Comparison of ENCODE assay signal across 27 cellular contexts in the genomic region with DNA sequence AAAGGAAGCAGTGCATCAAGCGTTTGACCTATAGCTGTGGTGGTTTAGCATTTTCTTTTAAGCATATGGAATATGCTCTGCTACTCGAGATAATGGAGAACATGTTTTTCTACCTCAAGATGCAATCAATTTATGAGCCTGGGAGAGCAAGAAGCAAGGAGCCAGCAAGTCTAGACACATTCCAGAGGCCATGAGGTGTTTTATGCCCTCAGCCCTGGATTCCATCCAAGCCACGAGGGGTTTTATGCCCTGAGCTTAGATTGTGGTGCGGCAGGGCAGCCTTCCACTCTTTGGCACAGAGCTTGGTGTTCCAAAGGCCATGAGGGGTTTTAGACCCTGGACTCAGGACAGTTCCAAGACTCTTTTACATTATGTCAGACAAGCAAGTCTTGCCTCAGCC. TPM values are rescaled to one million over a fixed set of nuclear protein-coding genes. Genes with fewer than 3 reads are reported as not detected.
DNase-seq lines count a peak whose midpoint lies in the region; ATAC-seq and TF ChIP-seq lines count a peak whose summit lies in the region.
"Had no signal": no experiment of that assay in that cellular context is flagged by ENCODE, and none has a peak within 500 bp of the region (broad histone marks: within the 10 kb centered on the region; RNA-seq: fewer than 3 reads in every experiment).

No MANE protein-coding gene starts in this region.

- H2AFZ ChIP-seq in MM.1S (ENCODE audit: low read length), result no peak overlapping the region

- H3K9me3 ChIP-seq in MM.1S (replicated peaks; ENCODE audit: insufficient read depth, low read length), result no peaks in the 10 kb centered on the region
- H3K9me3 ChIP-seq: ascending aorta, BE2C, psoas muscle had no signal

- H3K9ac ChIP-seq in MM.1S (ENCODE audit: low read length), result no peak overlapping the region

- peaks cover 6% of the 10 kb centered on the region for H3K4me1 Mint-ChIP-seq in activated CD8-positive, alpha-beta T cell treated with anti-CD3 and anti-CD28 coated beads, Interleukin-2, amount 10 ng/mL, durations not matched to agents 7 days and 5 days (ENCODE audit: low read depth)
- H3K4me1 Mint-ChIP-seq: activated naive CD4-positive, alpha-beta T cell treated with anti-CD3 and anti-CD28 coated beads, Interleukin-2, amount 10 ng/mL, durations not matched to agents 7 days and 5 days had no signal

- H3K9me2 ChIP-seq in MM.1S (replicated peaks; ENCODE audit: insufficient read depth, low read length), result no peaks in the 10 kb centered on the region

- no peak for ATAC-seq in activated CD8-positive, alpha-beta T cell treated with anti-CD3 and anti-CD28 coated beads, Interleukin-2, amount 10 ng/mL, durations not matched to agents 7 days and 5 days
- ATAC-seq: activated CD4-positive, CD25-positive, alpha-beta regulatory T cell treated with anti-CD3 and anti-CD28 coated beads, Interleukin-2, amount 50 U/mL, for 24 hours; activated T-cell treated with anti-CD3 and anti-CD28 coated beads, Interleukin-2, amount 50 U/mL, for 4 hours; heart right ventricle; left ventricle myocardium superior; mucosa of descending colon; psoas muscle had no signal

- H3K36me3 ChIP-seq in MM.1S (replicated peaks; ENCODE audit: insufficient read depth, low read length), result no peaks in the 10 kb centered on the region
- H3K36me3 ChIP-seq: BE2C, transverse colon had no signal

- H3K4me3 ChIP-seq in fibroblast of villous mesenchyme (ENCODE audit: low read depth, low read length) (no peak overlapping the region), MM.1S (ENCODE audit: low read length) (no peak overlapping the region)
- H3K4me3 ChIP-seq: ascending aorta, heart right ventricle, mucosa of descending colon, psoas muscle, transverse colon had no signal

- no peak overlapping the region for H3K4me3 Mint-ChIP-seq in activated CD8-positive, alpha-beta T cell treated with anti-CD3 and anti-CD28 coated beads, Interleukin-2, amount 10 ng/mL, durations not matched to agents 7 days and 5 days
- H3K4me3 Mint-ChIP-seq: activated naive CD4-positive, alpha-beta T cell treated with anti-CD3 and anti-CD28 coated beads, Interleukin-2, amount 10 ng/mL, durations not matched to agents 7 days and 5 days; activated T-cell treated with anti-CD3 and anti-CD28 coated beads, Interleukin-2, amount 50 U/mL, for 4 hours; stimulated activated naive CD8-positive, alpha-beta T cell treated with anti-CD3 and anti-CD28 coated beads, Interleukin-15, Interleukin-2, amounts not matched to agents 100 ng/mL and 50 ng/mL, for 24 hours had no signal

- POLR2A ChIA-PET in activated CD8-positive, alpha-beta T cell treated with anti-CD3 and anti-CD28 coated beads, Interleukin-2, amount 10 ng/mL, durations not matched to agents 7 days and 5 days (lab: Charles Lee), result interaction anchor here (0.9 kb wide), 1 partner anchor 17 kb away, joined by 3 read pairs; no protein-coding TSS in a partner anchor

- H3K9me3 Mint-ChIP-seq in activated CD8-positive, alpha-beta T cell treated with anti-CD3 and anti-CD28 coated beads, Interleukin-2, amount 10 ng/mL, durations not matched to agents 7 days and 5 days (ENCODE audit: insufficient read depth), result peaks cover 7% of the 10 kb centered on the region
- H3K9me3 Mint-ChIP-seq: activated naive CD4-positive, alpha-beta T cell treated with anti-CD3 and anti-CD28 coated beads, Interleukin-2, amount 10 ng/mL, durations not matched to agents 7 days and 5 days; stimulated activated naive CD8-positive, alpha-beta T cell treated with anti-CD3 and anti-CD28 coated beads, Interleukin-15, Interleukin-2, amounts not matched to agents 100 ng/mL and 50 ng/mL, for 24 hours had no signal

- H3K27me3 Mint-ChIP-seq in activated CD8-positive, alpha-beta T cell treated with anti-CD3 and anti-CD28 coated beads, Interleukin-2, amount 10 ng/mL, durations not matched to agents 7 days and 5 days (ENCODE audit: low read depth), result no peaks in the 10 kb centered on the region
- H3K27me3 Mint-ChIP-seq: activated naive CD4-positive, alpha-beta T cell treated with anti-CD3 and anti-CD28 coated beads, Interleukin-2, amount 10 ng/mL, durations not matched to agents 7 days and 5 days; stimulated activated naive CD8-positive, alpha-beta T cell treated with anti-CD3 and anti-CD28 coated beads, Interleukin-15, Interleukin-2, amounts not matched to agents 100 ng/mL and 50 ng/mL, for 24 hours had no signal

- no peaks in the 10 kb centered on the region for H3F3A ChIP-seq in MM.1S (ENCODE audit: insufficient read depth, low read length)

- H3K4me1 ChIP-seq in MM.1S (ENCODE audit: low read length), result no peaks in the 10 kb centered on the region
- H3K4me1 ChIP-seq: ascending aorta, heart right ventricle, psoas muscle, transverse colon had no signal

- DNase-seq in NCI-H2171 treated with DMSO at 0.1 percent for 48 hours (lab: John Stamatoyannopoulos, UW) (peak; percentile 49), NCI-H2171 (lab: John Stamatoyannopoulos, UW) (no peak), T1000 (lab: John Stamatoyannopoulos, UW) (peak; percentile 41), fibroblast of villous mesenchyme (ENCODE audit: low read depth) (peak; percentile 16), Kasumi-1 (lab: John Stamatoyannopoulos, UW) (no peak), DMS53 treated with DMSO at 0.1 percent for 48 hours (lab: John Stamatoyannopoulos, UW; ENCODE audit: unreplicated experiment) (no peak), MM.1S (no peak)
- no peak for DNase-seq in activated CD8-positive, alpha-beta T cell treated with anti-CD3 and anti-CD28 coated beads, Interleukin-2, amount 10 ng/mL, durations not matched to agents 7 days and 5 days
- DNase-seq: 8988T; activated naive CD4-positive, alpha-beta T cell treated with anti-CD3 and anti-CD28 coated beads, Interleukin-2, amount 10 ng/mL, durations not matched to agents 7 days and 5 days; activated T-cell treated with anti-CD3 and anti-CD28 coated beads, Interleukin-2, amount 50 U/mL, for 4 hours; BE2C; COR-L47; GOT3; heart right ventricle; KG1; left ventricle myocardium superior; mucosa of descending colon; NCI-H1092 treated with DMSO at 0.1 percent for 48 hours; NCI-H524 treated with DMSO at 0.1 percent for 48 hours; psoas muscle; stimulated activated CD4-positive, alpha-beta T cell treated with anti-CD3 and anti-CD28 coated beads, Interleukin-4, amount 100 ng/mL, for 1 hour; transverse colon had no signal

- no peak overlapping the region for H3K4me2 ChIP-seq in MM.1S (ENCODE audit: low read depth, low read length)

- H3K36me3 Mint-ChIP-seq in activated CD8-positive, alpha-beta T cell treated with anti-CD3 and anti-CD28 coated beads, Interleukin-2, amount 10 ng/mL, durations not matched to agents 7 days and 5 days (ENCODE audit: low read depth), result peaks cover 15% of the 10 kb centered on the region

- CTCF ChIA-PET in activated CD8-positive, alpha-beta T cell treated with anti-CD3 and anti-CD28 coated beads, Interleukin-2, amount 10 ng/mL, durations not matched to agents 7 days and 5 days (lab: Charles Lee), result interaction anchor here (1.1 kb wide), 1 partner anchor 33 kb away, joined by 3 read pairs; no protein-coding TSS in a partner anchor

- H3K79me2 ChIP-seq in MM.1S (ENCODE audit: low read length), result no peaks in the 10 kb centered on the region

- no peaks in the 10 kb centered on the region for H4K20me1 ChIP-seq in MM.1S (ENCODE audit: insufficient read depth, low read length)

- H3K27ac ChIP-seq in MM.1S (ENCODE audit: low read length), result no peak overlapping the region
- H3K27ac ChIP-seq: ascending aorta, heart right ventricle, psoas muscle, RWPE1, transverse colon had no signal

- no peaks in the 10 kb centered on the region for H3K27me3 ChIP-seq in MM.1S (replicated peaks; ENCODE audit: insufficient read depth, low read length)
- H3K27me3 ChIP-seq: ascending aorta, BE2C, heart right ventricle, transverse colon had no signal

- TF ChIP-seq CTCF in fibroblast of villous mesenchyme (IDR thresholded peaks at IDR 0.05; ENCODE audit: insufficient read depth, low read depth, low read length) (no peak), MM.1S (IDR thresholded peaks at IDR 0.05; ENCODE audit: low read length) (no peak)

- H3K27ac Mint-ChIP-seq in activated CD8-positive, alpha-beta T cell treated with anti-CD3 and anti-CD28 coated beads, Interleukin-2, amount 10 ng/mL, durations not matched to agents 7 days and 5 days, result no peak overlapping the region
- H3K27ac Mint-ChIP-seq: activated naive CD4-positive, alpha-beta T cell treated with anti-CD3 and anti-CD28 coated beads, Interleukin-2, amount 10 ng/mL, durations not matched to agents 7 days and 5 days had no signal

RNA-seq across cellular contexts. Expression of a gene that starts 11.7 kb away (rescaled TPM):
- 0.86 TPM in 1 of 2 replicates, not detected in the other for total RNA-seq in fibroblast of villous mesenchyme
- not detected for total RNA-seq in activated CD8-positive, alpha-beta T cell treated with anti-CD3 and anti-CD28 coated beads, Interleukin-2, amount 10 ng/mL, durations not matched to agents 7 days and 5 days
- total RNA-seq: ascending aorta, heart right ventricle, left ventricle myocardium superior, mucosa of descending colon, psoas muscle, transverse colon had no signal

RNA-seq across cellular contexts. Expression of a gene that starts 43.5 kb away (rescaled TPM):
- total RNA-seq in fibroblast of villous mesenchyme, result 2.6 and 6.1 TPM in 2 replicates
- 100 to 1,000 TPM; 205 to 218 TPM for total RNA-seq in activated CD8-positive, alpha-beta T cell treated with anti-CD3 and anti-CD28 coated beads, Interleukin-2, amount 10 ng/mL, durations not matched to agents 7 days and 5 days

Comparison
In these comparisons a context has a peak if more than half of its experiments do, and no peak if none do; other contexts are left out.
1. DNase-seq: peak in NCI-H2171 treated with DMSO at 0.1 percent for 48 hours (single experiment), T1000 (single experiment) and fibroblast of villous mesenchyme (single experiment); none in NCI-H2171 (single experiment), Kasumi-1 (0 of 2), activated CD8-positive, alpha-beta T cell treated with anti-CD3 and anti-CD28 coated beads, Interleukin-2, amount 10 ng/mL, durations not matched to agents 7 days and 5 days (single experiment), DMS53 treated with DMSO at 0.1 percent for 48 hours (single experiment) and MM.1S (single experiment).
2. RNA of a gene that starts 43.5 kb away (total RNA-seq): 205 to 218 TPM in activated CD8-positive, alpha-beta T cell treated with anti-CD3 and anti-CD28 coated beads, Interleukin-2, amount 10 ng/mL, durations not matched to agents 7 days and 5 days; 2.6 to 6.1 TPM in fibroblast of villous mesenchyme; every median in the first group is over 10 times any median in the second.